ENCODE assay signal across 8 cellular contexts in the genomic region with DNA sequence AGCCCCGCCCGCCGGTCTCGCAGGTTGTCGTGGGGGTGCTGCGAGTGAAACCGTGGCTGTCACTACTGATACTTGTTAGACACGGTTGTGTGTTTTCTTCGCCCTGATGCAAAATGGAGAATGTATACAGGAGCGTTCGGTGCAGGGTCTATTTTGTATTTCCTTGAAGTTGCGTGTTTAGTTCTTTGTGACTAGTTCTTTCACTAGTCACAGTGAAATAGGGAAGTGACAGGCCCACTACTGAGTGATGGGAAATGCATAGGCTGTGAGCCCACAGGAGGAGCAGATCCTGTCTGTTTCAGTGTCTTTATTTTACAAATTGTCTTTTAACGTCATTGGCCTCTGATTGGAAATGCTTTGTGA. TPM values are rescaled to one million over a fixed set of nuclear protein-coding genes. Genes with fewer than 3 reads are reported as not detected.
A peak's percentile ranks its signal among the peaks of the same experiment; 100 is the strongest.
DNase-seq lines count a peak whose midpoint lies in the region; ATAC-seq and TF ChIP-seq lines count a peak whose summit lies in the region.

No MANE protein-coding gene starts in this region.

- H3K4me1 ChIP-seq in CD4-positive, alpha-beta memory T cell (ENCODE audit: insufficient read depth, low read length): peaks cover 14% of the 10 kb centered on the region
- peaks cover 0 to 10% of the 10 kb centered on the region in 2 donors for H3K4me1 ChIP-seq in right atrium auricular region

- peak overlapping the region; percentile 83 for H3K27ac ChIP-seq in CD4-positive, alpha-beta memory T cell (ENCODE audit: low read depth, low read length)
- H3K27ac ChIP-seq in right atrium auricular region: peak overlapping the region; percentile 73 to 93
- H3K27ac ChIP-seq in skin epidermis: peak overlapping the region; percentile 31 to 99 (median 90)

- CTCF ChIA-PET in CD4-positive, alpha-beta memory T cell (lab: Charles Lee; ENCODE audit: partially characterized antibody): interaction anchor here (1.0 kb wide), 1 partner anchor 114 kb away, joined by 4 read pairs; no protein-coding TSS in a partner anchor

- H3K36me3 Mint-ChIP-seq in CD4-positive, alpha-beta memory T cell: peaks cover 0 to 7% of the 10 kb centered on the region in 2 donors

- peaks cover 3% of the 10 kb centered on the region in 2 donors for H3K27me3 Mint-ChIP-seq in CD4-positive, alpha-beta memory T cell

- H3K27me3 ChIP-seq in CD4-positive, alpha-beta memory T cell (ENCODE audit: insufficient read depth, low read length): no peaks in the 10 kb centered on the region
- no peaks in the 10 kb centered on the region for H3K27me3 ChIP-seq in right atrium auricular region

- H3K4me3 ChIP-seq in CD4-positive, alpha-beta memory T cell (ENCODE audit: low read length in 2 of 2): peak overlapping the region; percentile 76 to 78
- H3K4me3 ChIP-seq in WI38 (ENCODE audit: low read depth, low read length) (peak overlapping the region; percentile 98), right atrium auricular region (peak overlapping the region; percentile 84 to 99), skin epidermis (peak overlapping the region; percentile 82 to 100 (median 99))

- H3K4me1 Mint-ChIP-seq in CD4-positive, alpha-beta memory T cell: peaks cover 12 to 20% (median 17%) of the 10 kb centered on the region in 4 donors

- POLR2A ChIA-PET in CD4-positive, alpha-beta memory T cell (lab: Charles Lee; ENCODE audit: partially characterized antibody): interaction anchor here (1.0 to 3.9 kb wide), 6 partner anchors 10 to 341 kb away, joined by 3 to 40 read pairs (median 4); partner anchors contain the start of genes EEF1AKMT2 and LHPP

- peak overlapping the region; percentile 76 to 94 (median 90) for H3K27ac Mint-ChIP-seq in CD4-positive, alpha-beta memory T cell

- peak overlapping the region; percentile 87 to 98 (median 90) for H3K4me3 Mint-ChIP-seq in CD4-positive, alpha-beta memory T cell

- ATAC-seq in GM19463 (IDR thresholded peaks at IDR 0.05; ENCODE audit: unreplicated experiment): peak; percentile 19
- peak; percentile 39 for ATAC-seq in HG03520 (IDR thresholded peaks at IDR 0.05; ENCODE audit: unreplicated experiment)

- peak in 2 of 5 donors; percentile 7 to 46 for DNase-seq in CD4-positive, alpha-beta memory T cell
- DNase-seq in right atrium auricular region (ENCODE audit: low spot score) (no peak), NCI-H510A (lab: John Stamatoyannopoulos, UW) (no peak), AG08395 (ENCODE audit: low spot score) (no peak)

- no peaks in the 10 kb centered on the region for H3K9me3 ChIP-seq in CD4-positive, alpha-beta memory T cell (ENCODE audit: control insufficient read depth in 1 of 2, low read length in 2 of 2)
- no peaks in the 10 kb centered on the region for H3K9me3 ChIP-seq in right atrium auricular region

- H3K36me3 ChIP-seq in CD4-positive, alpha-beta memory T cell (ENCODE audit: insufficient read depth, low read length): no peaks in the 10 kb centered on the region
- H3K36me3 ChIP-seq in right atrium auricular region: no peaks in the 10 kb centered on the region

- intact Hi-C loops in CD4-positive, alpha-beta memory T cell (cut with micrococcal nuclease): loop anchor here (5.0 kb wide), 1 partner anchor 1020 kb away; the partner anchor contains the start of genes BCCIP and UROS

- H3K9me3 Mint-ChIP-seq in CD4-positive, alpha-beta memory T cell: peaks cover 0 to 2% (median 0%) of the 10 kb centered on the region in 8 donors

- TF ChIP-seq CTCF in WI38 (IDR thresholded peaks at IDR 0.05; ENCODE audit: low read depth, low read length) (no peak), right atrium auricular region (IDR thresholded peaks at IDR 0.05) (no peak)

RNA-seq across cellular contexts. Expression of gene ABRAXAS2, which starts 0.7 kb away (rescaled TPM):
- total RNA-seq in CD4-positive, alpha-beta memory T cell: 10 to 100 TPM; 14.4 to 15.0 TPM
- 10 to 100 TPM in 1 of 2 donors, 1 to 10 TPM in 1; 9.0 to 12.7 TPM for polyA plus RNA-seq in CD4-positive, alpha-beta memory T cell
- total RNA-seq in right atrium auricular region: 1 to 10 TPM; 9.9 to 10.0 TPM

RNA-seq across cellular contexts. Expression of gene EEF1AKMT2, which starts 10.6 kb away (rescaled TPM):
- 10 to 100 TPM; 20.0 to 24.2 TPM for total RNA-seq in CD4-positive, alpha-beta memory T cell
- 10 to 100 TPM; 18.2 to 31.1 TPM for polyA plus RNA-seq in CD4-positive, alpha-beta memory T cell
- total RNA-seq in right atrium auricular region: 10 to 100 TPM in 1 of 2 donors, 1 to 10 TPM in 1; 9.6 to 10.2 TPM

RNA-seq across cellular contexts. Expression of gene FAM53B, which starts 58.1 kb away (rescaled TPM):
- 10 to 100 TPM; 57.3 to 60.7 TPM for total RNA-seq in CD4-positive, alpha-beta memory T cell
- polyA plus RNA-seq in CD4-positive, alpha-beta memory T cell: 10 to 100 TPM in 1 of 2 donors, 1 to 10 TPM in 1; 7.3 to 42.5 TPM
- 10 to 100 TPM; 30.3 to 31.1 TPM for total RNA-seq in right atrium auricular region
